In the genomic region with DNA sequence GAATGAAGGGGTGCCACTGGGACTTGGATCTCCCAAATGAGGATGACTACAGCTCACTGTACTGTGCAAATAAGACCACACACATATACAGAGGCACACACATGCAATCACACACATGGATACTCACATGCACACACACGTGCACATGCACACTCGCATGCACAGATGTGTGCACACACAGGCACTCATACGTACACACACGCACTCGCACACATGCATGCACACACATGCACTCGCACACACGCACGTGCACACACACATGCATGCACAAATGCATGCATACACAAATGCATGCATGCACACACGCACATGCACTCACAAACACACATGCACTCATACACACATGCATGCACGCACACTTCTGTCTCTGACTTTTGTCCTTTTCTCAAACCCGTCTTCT, we compare ENCODE assay signal across 18 cellular contexts. TPM values are rescaled to one million over a fixed set of nuclear protein-coding genes. Genes with fewer than 3 reads are reported as not detected.
A peak's percentile ranks its signal among the peaks of the same experiment; 100 is the strongest.
DNase-seq lines count a peak whose midpoint lies in the region; ATAC-seq, FAIRE-seq and TF ChIP-seq lines count a peak whose summit lies in the region.
"Had no signal": no experiment of that assay in that cellular context is flagged by ENCODE, and none has a peak within 500 bp of the region (broad histone marks: within the 10 kb centered on the region; RNA-seq: fewer than 3 reads in every experiment).

No MANE protein-coding gene starts in this region.

- no peak overlapping the region for H2BK12ac ChIP-seq in mesenchymal stem cell (ENCODE audit: low read length in 2 of 2)

- H3K27ac ChIP-seq in HEK293 (ENCODE audit: extremely low read depth, low read depth, low read length) (no peak overlapping the region), mesenchymal stem cell (ENCODE audit: low read length, poor library complexity, severe bottlenecking) (no peak overlapping the region)
- H3K27ac ChIP-seq: C4-2B, HL-60 had no signal

- no peak overlapping the region for H2BK15ac ChIP-seq in mesenchymal stem cell (ENCODE audit: low read depth, poor library complexity, severe bottlenecking)

- H2BK5ac ChIP-seq in mesenchymal stem cell (ENCODE audit: low read depth, low read length, poor library complexity, severe bottlenecking), result no peak overlapping the region

- H3K79me1 ChIP-seq in mesenchymal stem cell (replicated peaks; ENCODE audit: low read length, poor library complexity, severe bottlenecking), result no peaks in the 10 kb centered on the region

- H3K4me3 ChIP-seq in HEK293 (ENCODE audit: low read depth, low read length) (no peak overlapping the region), bronchial epithelial cell (ENCODE audit: low read depth, low read length) (no peak overlapping the region), mesenchymal stem cell (ENCODE audit: insufficient read depth in 1 of 2, low read depth in 1 of 2, low read length in 2 of 2) (peak overlapping the region in 1 of 2 experiments; percentile 29), BE2C (ENCODE audit: low read depth, low read length) (no peak overlapping the region)
- H3K4me3 ChIP-seq: HAP-1 had no signal

- H3K4me1 ChIP-seq in HEK293 (ENCODE audit: control insufficient read depth, insufficient read depth, low read length) (no peaks in the 10 kb centered on the region), mesenchymal stem cell (ENCODE audit: control insufficient read depth, insufficient read depth, low read depth, low read length) (peaks cover 2% of the 10 kb centered on the region), BE2C (peaks cover 9% of the 10 kb centered on the region)
- H3K4me1 ChIP-seq: Caco-2, HAP-1 had no signal

- no peak overlapping the region for H3K23ac ChIP-seq in mesenchymal stem cell (ENCODE audit: low read length in 2 of 2)

- H3K27me3 ChIP-seq in bronchial epithelial cell (ENCODE audit: control insufficient read depth, insufficient read depth, low read length) (no peaks in the 10 kb centered on the region), mesenchymal stem cell (ENCODE audit: control insufficient read depth in 1 of 2, insufficient read depth in 1 of 2, low read length in 2 of 2) (peaks cover 0 to 2% of the 10 kb centered on the region in 2 experiments), BE2C (no peaks in the 10 kb centered on the region)

- ATAC-seq in GM18498 (IDR thresholded peaks at IDR 0.05; ENCODE audit: unreplicated experiment), result no peak
- ATAC-seq in HG02852 (IDR thresholded peaks at IDR 0.05; ENCODE audit: unreplicated experiment), result no peak

- no peak overlapping the region for H3K9ac ChIP-seq in mesenchymal stem cell (ENCODE audit: low read length)

- no peak overlapping the region for H3K18ac ChIP-seq in mesenchymal stem cell (ENCODE audit: low read depth in 1 of 2, low read length in 2 of 2)

- WGBS in mesenchymal stem cell, result 89% methylated on average over 11 of the region's 11 CpGs

- peak; percentile 84 for FAIRE-seq in bronchial epithelial cell (lab: Jason Lieb, UNC)
- FAIRE-seq: A204.1, D721Med, G401.6, GM19239 had no signal

- H2AFZ ChIP-seq in mesenchymal stem cell (ENCODE audit: low read depth, low read length), result no peak overlapping the region

- no peak overlapping the region for H4K8ac ChIP-seq in mesenchymal stem cell (ENCODE audit: low read length)

- DNase-seq in bronchial epithelial cell (ENCODE audit: low read depth), result no peak
- DNase-seq in mesenchymal stem cell, result no peak
- no peak for DNase-seq in BE2C
- DNase-seq: ACHN; Caco-2; CD4-positive, alpha-beta T cell; KBM-7 had no signal

- H3K9me3 ChIP-seq in HEK293 (ENCODE audit: control insufficient read depth, insufficient read depth, low read depth, low read length) (no peaks in the 10 kb centered on the region), mesenchymal stem cell (ENCODE audit: control insufficient read depth, low read length) (no peaks in the 10 kb centered on the region), BE2C (no peaks in the 10 kb centered on the region)
- H3K9me3 ChIP-seq: Caco-2, HAP-1 had no signal

- H4K91ac ChIP-seq in mesenchymal stem cell (ENCODE audit: low read length), result peak overlapping the region; percentile 52

- CTCF ChIA-PET in HEK293 (lab: Yijun Ruan, JAX), result interaction anchor here (1.0 kb wide), 1 partner anchor 58 kb away, joined by 3 read pairs; no protein-coding TSS in a partner anchor

- H3K4me2 ChIP-seq in mesenchymal stem cell (ENCODE audit: low read length, poor library complexity, severe bottlenecking), result no peak overlapping the region

- POLR2A ChIA-PET in HEK293 (lab: Yijun Ruan, JAX), result no interaction called here

- TF ChIP-seq CTCF in HEK293 (tag by site-specific recombination; IDR thresholded peaks at IDR 0.05), result no peak
- no peak for TF ChIP-seq CTCF in bronchial epithelial cell (IDR thresholded peaks at IDR 0.05; ENCODE audit: insufficient read depth, low read length, severe bottlenecking)
- no peak for TF ChIP-seq CTCF in BE2C (IDR thresholded peaks at IDR 0.05; ENCODE audit: low read depth, low read length)

- H3K36me3 ChIP-seq in HEK293 (ENCODE audit: control insufficient read depth in 2 of 2, insufficient read depth in 1 of 2, low read length in 2 of 2) (no peaks in the 10 kb centered on the region), bronchial epithelial cell (ENCODE audit: control insufficient read depth, insufficient read depth, low read length) (no peaks in the 10 kb centered on the region), mesenchymal stem cell (ENCODE audit: control insufficient read depth in 1 of 2, insufficient read depth in 2 of 2, low read depth in 1 of 2, low read length in 2 of 2) (no peaks in the 10 kb centered on the region), BE2C (no peaks in the 10 kb centered on the region)
- H3K36me3 ChIP-seq: HAP-1 had no signal

- H3K14ac ChIP-seq in mesenchymal stem cell (ENCODE audit: low read length in 2 of 2), result peak overlapping the region in 1 of 2 experiments; percentile 35

- no peak overlapping the region for H2BK120ac ChIP-seq in mesenchymal stem cell (ENCODE audit: low read depth, low read length)

- H2AK5ac ChIP-seq in mesenchymal stem cell (ENCODE audit: low read length, severe bottlenecking), result no peak overlapping the region

- no peak overlapping the region for H3K4ac ChIP-seq in mesenchymal stem cell (ENCODE audit: low read depth in 1 of 2, low read length in 2 of 2)

TF ChIP-seq in HEK293, 187 proteins besides CTCF, POLR2A, EP300 and RAD21:
- TF ChIP-seq GFI1B (tag by site-specific recombination; IDR thresholded peaks at IDR 0.05), result no peak
- TF ChIP-seq, protein P1, sequence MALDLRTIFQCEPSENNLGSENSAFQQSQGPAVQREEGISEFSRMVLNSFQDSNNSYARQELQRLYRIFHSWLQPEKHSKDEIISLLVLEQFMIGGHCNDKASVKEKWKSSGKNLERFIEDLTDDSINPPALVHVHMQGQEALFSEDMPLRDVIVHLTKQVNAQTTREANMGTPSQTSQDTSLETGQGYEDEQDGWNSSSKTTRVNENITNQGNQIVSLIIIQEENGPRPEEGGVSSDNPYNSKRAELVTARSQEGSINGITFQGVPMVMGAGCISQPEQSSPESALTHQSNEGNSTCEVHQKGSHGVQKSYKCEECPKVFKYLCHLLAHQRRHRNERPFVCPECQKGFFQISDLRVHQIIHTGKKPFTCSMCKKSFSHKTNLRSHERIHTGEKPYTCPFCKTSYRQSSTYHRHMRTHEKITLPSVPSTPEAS (tag by site-specific recombination; IDR thresholded peaks at IDR 0.05), result 0 out of 2 replicates have a peak, but pooled peaks have one; percentile 39

RNA-seq across cellular contexts. Expression of a gene that starts 36.0 kb away (rescaled TPM):
- under 0.01 and 0.38 TPM in 2 replicates for total RNA-seq in bronchial epithelial cell
- 0.15 TPM for polyA plus RNA-seq in mesenchymal stem cell (2013, experiment 1 of 2)
- 0.16 TPM for polyA plus RNA-seq in mesenchymal stem cell (2013, experiment 2 of 2)
- polyA plus RNA-seq in BE2C (2012; ENCODE audit: insufficient read depth, insufficient read length, low read depth), result 4.2 TPM
- polyA plus RNA-seq: IgD-negative memory B cell had no signal
